Comparison of ENCODE assay signal across 1 cellular context in the genomic region with DNA sequence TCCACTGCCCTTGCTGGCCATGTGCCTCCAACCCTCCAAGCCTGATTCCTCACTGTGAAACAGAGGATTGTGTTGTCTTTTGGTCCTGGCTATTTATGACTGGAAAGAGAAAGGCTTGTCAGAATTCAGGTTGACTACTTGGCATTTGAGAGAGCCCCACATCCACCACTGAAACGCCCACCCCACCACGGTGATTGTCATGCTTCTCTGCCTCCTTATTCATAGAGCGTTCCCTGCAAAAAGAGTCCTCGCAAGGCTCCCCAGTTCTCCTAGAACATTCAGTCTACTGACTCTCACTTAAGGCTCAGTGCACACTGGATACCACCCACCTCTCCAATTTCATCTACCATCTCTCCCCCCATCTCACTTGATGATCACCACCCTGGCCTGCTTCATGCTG.
TF ChIP-seq lines count a peak whose summit lies in the region.

No MANE protein-coding gene starts in this region.

TF ChIP-seq in GM23338, 12 proteins besides CTCF, POLR2A, EP300 and RAD21 (continued from another document):
- TF ChIP-seq, protein P1, sequence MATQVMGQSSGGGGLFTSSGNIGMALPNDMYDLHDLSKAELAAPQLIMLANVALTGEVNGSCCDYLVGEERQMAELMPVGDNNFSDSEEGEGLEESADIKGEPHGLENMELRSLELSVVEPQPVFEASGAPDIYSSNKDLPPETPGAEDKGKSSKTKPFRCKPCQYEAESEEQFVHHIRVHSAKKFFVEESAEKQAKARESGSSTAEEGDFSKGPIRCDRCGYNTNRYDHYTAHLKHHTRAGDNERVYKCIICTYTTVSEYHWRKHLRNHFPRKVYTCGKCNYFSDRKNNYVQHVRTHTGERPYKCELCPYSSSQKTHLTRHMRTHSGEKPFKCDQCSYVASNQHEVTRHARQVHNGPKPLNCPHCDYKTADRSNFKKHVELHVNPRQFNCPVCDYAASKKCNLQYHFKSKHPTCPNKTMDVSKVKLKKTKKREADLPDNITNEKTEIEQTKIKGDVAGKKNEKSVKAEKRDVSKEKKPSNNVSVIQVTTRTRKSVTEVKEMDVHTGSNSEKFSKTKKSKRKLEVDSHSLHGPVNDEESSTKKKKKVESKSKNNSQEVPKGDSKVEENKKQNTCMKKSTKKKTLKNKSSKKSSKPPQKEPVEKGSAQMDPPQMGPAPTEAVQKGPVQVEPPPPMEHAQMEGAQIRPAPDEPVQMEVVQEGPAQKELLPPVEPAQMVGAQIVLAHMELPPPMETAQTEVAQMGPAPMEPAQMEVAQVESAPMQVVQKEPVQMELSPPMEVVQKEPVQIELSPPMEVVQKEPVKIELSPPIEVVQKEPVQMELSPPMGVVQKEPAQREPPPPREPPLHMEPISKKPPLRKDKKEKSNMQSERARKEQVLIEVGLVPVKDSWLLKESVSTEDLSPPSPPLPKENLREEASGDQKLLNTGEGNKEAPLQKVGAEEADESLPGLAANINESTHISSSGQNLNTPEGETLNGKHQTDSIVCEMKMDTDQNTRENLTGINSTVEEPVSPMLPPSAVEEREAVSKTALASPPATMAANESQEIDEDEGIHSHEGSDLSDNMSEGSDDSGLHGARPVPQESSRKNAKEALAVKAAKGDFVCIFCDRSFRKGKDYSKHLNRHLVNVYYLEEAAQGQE (IDR thresholded peaks at IDR 0.05; ENCODE audit: unreplicated experiment): no peak
TF ChIP-seq in GM23338: peak in this region for 0.
